ENCODE assay signal across 12 cellular contexts in the genomic region with DNA sequence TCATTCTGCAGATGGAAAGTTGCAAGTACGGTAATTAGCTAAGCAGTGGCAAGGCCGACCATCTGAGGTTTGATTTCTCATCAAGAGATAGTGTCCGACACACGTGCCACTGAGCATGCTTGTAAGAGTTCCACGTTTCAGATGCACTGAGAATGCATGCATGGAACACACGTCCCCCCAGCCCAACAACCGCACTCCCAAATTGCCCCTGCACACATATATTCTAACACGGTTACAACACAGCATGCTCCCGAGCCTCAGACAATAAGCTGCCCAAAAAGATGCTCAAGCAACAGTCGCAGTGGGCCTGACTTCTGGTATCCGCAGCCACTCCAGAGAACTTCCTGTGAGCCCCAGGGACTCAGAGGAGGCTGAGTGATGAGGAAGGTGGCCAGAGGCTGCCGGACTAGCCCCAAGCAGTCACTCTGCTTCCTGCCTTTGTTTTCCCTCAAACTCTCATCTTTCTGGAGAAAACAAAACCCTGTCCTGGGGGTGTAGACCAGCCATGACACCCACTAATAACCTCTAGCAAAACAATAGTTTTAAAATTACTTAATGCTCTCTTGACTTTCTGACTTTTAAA.
A peak's percentile ranks its signal among the peaks of the same experiment; 100 is the strongest.
DNase-seq lines count a peak whose midpoint lies in the region; ATAC-seq and TF ChIP-seq lines count a peak whose summit lies in the region.
"Had no signal": no experiment of that assay in that cellular context is flagged by ENCODE, and none has a peak within 500 bp of the region (broad histone marks: within the 10 kb centered on the region; RNA-seq: fewer than 3 reads in every experiment).

No MANE protein-coding gene starts in this region.

- H3K4me3 Mint-ChIP-seq in activated naive CD8-positive, alpha-beta T cell treated with anti-CD3 and anti-CD28 coated beads, Interleukin-2, amount 50 U/mL, for 24 hours, result peak overlapping the region; percentile 24
- no peak overlapping the region for H3K4me3 Mint-ChIP-seq in mesothelial cell of epicardium

- ATAC-seq in activated naive CD8-positive, alpha-beta T cell treated with anti-CD3 and anti-CD28 coated beads, Interleukin-2, amount 50 U/mL, for 24 hours, result no peak

- H3K9me3 Mint-ChIP-seq in activated naive CD8-positive, alpha-beta T cell treated with anti-CD3 and anti-CD28 coated beads, Interleukin-2, amount 50 U/mL, for 24 hours, result no peaks in the 10 kb centered on the region
- H3K9me3 Mint-ChIP-seq in mesothelial cell of epicardium, result no peaks in the 10 kb centered on the region

- no peak for TF ChIP-seq CTCF in mesothelial cell of epicardium (IDR thresholded peaks at IDR 0.05; ENCODE audit: unreplicated experiment)

- peaks cover 47% of the 10 kb centered on the region for H3K4me1 Mint-ChIP-seq in activated naive CD8-positive, alpha-beta T cell treated with anti-CD3 and anti-CD28 coated beads, Interleukin-2, amount 50 U/mL, for 24 hours
- H3K4me1 Mint-ChIP-seq in mesothelial cell of epicardium, result peaks cover 41% of the 10 kb centered on the region

- no peaks in the 10 kb centered on the region for H3K27me3 Mint-ChIP-seq in activated naive CD8-positive, alpha-beta T cell treated with anti-CD3 and anti-CD28 coated beads, Interleukin-2, amount 50 U/mL, for 24 hours
- H3K27me3 Mint-ChIP-seq in mesothelial cell of epicardium (ENCODE audit: low read depth), result no peaks in the 10 kb centered on the region

- peaks cover 4% of the 10 kb centered on the region for H3K36me3 Mint-ChIP-seq in activated naive CD8-positive, alpha-beta T cell treated with anti-CD3 and anti-CD28 coated beads, Interleukin-2, amount 50 U/mL, for 24 hours (ENCODE audit: low read depth)
- H3K36me3 Mint-ChIP-seq in mesothelial cell of epicardium, result no peaks in the 10 kb centered on the region

- H3K27ac Mint-ChIP-seq in activated naive CD8-positive, alpha-beta T cell treated with anti-CD3 and anti-CD28 coated beads, Interleukin-2, amount 50 U/mL, for 24 hours, result peak overlapping the region; percentile 99
- H3K27ac Mint-ChIP-seq in mesothelial cell of epicardium, result peak overlapping the region; percentile 80

- DNase-seq in ELF-1 (ENCODE audit: low read depth, low spot score), result peak; percentile 42
- peak; percentile 87 for DNase-seq in OCI-M1 (lab: John Stamatoyannopoulos, UW)
- DNase-seq in activated naive CD8-positive, alpha-beta T cell treated with anti-CD3 and anti-CD28 coated beads, Interleukin-2, amount 50 U/mL, for 24 hours, result no peak
- no peak for DNase-seq in mesothelial cell of epicardium (ENCODE audit: low spot score in 2 of 2, unreplicated experiment in 2 of 2)
- no peak for DNase-seq in H4 (ENCODE audit: low spot score)
- DNase-seq in GM19240 (ENCODE audit: insufficient read length, low spot score), result no peak
- DNase-seq in NCI-H1436 (lab: John Stamatoyannopoulos, UW), result no peak
- no peak for DNase-seq in activated CD4-positive, alpha-beta T cell treated with anti-CD3 and anti-CD28 coated beads, Interleukin-2, amount 50 U/mL, for 1 hour
- DNase-seq: HCEC 1CT, NCI-H1105, Peyer's patch, sigmoid colon had no signal

Comparison
In these comparisons a context has a peak if more than half of its experiments do, and no peak if none do; other contexts are left out.
1. DNase-seq: peak in ELF-1 (single experiment) and OCI-M1 (single experiment); none in activated naive CD8-positive, alpha-beta T cell treated with anti-CD3 and anti-CD28 coated beads, Interleukin-2, amount 50 U/mL, for 24 hours (single experiment), mesothelial cell of epicardium (0 of 2), H4 (single experiment), GM19240 (single experiment), NCI-H1436 (single experiment) and activated CD4-positive, alpha-beta T cell treated with anti-CD3 and anti-CD28 coated beads, Interleukin-2, amount 50 U/mL, for 1 hour (single experiment).